Comparison of ENCODE assay signal across 8 cellular contexts in the genomic region with DNA sequence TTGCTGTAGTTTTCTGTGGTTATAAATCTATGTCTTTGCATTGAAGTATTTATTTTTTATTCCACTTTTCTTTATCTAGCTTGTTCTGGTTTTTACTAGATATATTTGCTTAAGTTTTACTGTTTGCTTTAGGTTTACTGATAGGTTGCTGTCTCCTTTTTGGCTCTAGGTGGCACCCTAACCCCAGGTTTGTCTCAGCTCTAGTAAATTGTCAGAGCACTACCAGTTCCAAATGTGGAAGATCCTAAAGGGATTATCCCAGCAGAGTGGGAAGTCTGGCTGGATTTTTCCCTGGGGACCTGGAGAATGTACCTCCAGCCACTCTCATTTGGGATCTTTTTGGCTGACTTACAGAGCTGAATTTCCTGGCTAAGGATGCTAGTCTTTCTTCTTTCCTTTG.
DNase-seq lines count a peak whose midpoint lies in the region; ATAC-seq lines count a peak whose summit lies in the region.

No MANE protein-coding gene starts in this region.

- H3K36me3 Mint-ChIP-seq in activated T-cell treated with anti-CD3 and anti-CD28 coated beads, Interleukin-2, amount 50 U/mL, for 24 hours (ENCODE audit: low read depth): no peaks in the 10 kb centered on the region
- H3K36me3 Mint-ChIP-seq in activated T-helper 17 cell treated with anti-CD3 and anti-CD28 coated beads, Interleukin-2, amount 50 U/mL, for 72 hours (ENCODE audit: low read depth): no peaks in the 10 kb centered on the region

- H3K27me3 Mint-ChIP-seq in activated T-cell treated with anti-CD3 and anti-CD28 coated beads, Interleukin-2, amount 50 U/mL, for 24 hours: peaks cover 44% of the 10 kb centered on the region
- H3K27me3 Mint-ChIP-seq in activated T-helper 17 cell treated with anti-CD3 and anti-CD28 coated beads, Interleukin-2, amount 50 U/mL, for 72 hours: peaks cover 3% of the 10 kb centered on the region

- H3K9me3 Mint-ChIP-seq in activated T-cell treated with anti-CD3 and anti-CD28 coated beads, Interleukin-2, amount 50 U/mL, for 24 hours: no peaks in the 10 kb centered on the region
- H3K9me3 Mint-ChIP-seq in activated T-helper 17 cell treated with anti-CD3 and anti-CD28 coated beads, Interleukin-2, amount 50 U/mL, for 72 hours: no peaks in the 10 kb centered on the region

- DNase-seq in activated T-cell treated with anti-CD3 and anti-CD28 coated beads for 1 hour (ENCODE audit: low read depth) (peak; percentile 2), NCI-H526 treated with DMSO at 0.1 percent for 48 hours (lab: John Stamatoyannopoulos, UW) (peak; percentile 0), foreskin melanocyte (peak; percentile 15), putamen (ENCODE audit: low spot score) (peak; percentile 18)
- DNase-seq in activated T-cell treated with anti-CD3 and anti-CD28 coated beads, Interleukin-2, amount 50 U/mL, for 24 hours: no peak
- DNase-seq in activated T-cell treated with anti-CD3 and anti-CD28 coated beads, Interleukin-2, amount 50 U/mL, for 48 hours: peak; percentile 49 to 52

- peak; percentile 73 for ATAC-seq in HG02759 (IDR thresholded peaks at IDR 0.05; ENCODE audit: unreplicated experiment)
- ATAC-seq in activated T-helper 17 cell treated with anti-CD3 and anti-CD28 coated beads, Interleukin-2, amount 50 U/mL, for 72 hours (replicated peaks): no peak

- no peak overlapping the region for H3K27ac Mint-ChIP-seq in activated T-cell treated with anti-CD3 and anti-CD28 coated beads, Interleukin-2, amount 50 U/mL, for 24 hours
- H3K27ac Mint-ChIP-seq in activated T-helper 17 cell treated with anti-CD3 and anti-CD28 coated beads, Interleukin-2, amount 50 U/mL, for 72 hours: no peak overlapping the region

- H3K4me3 Mint-ChIP-seq in activated T-cell treated with anti-CD3 and anti-CD28 coated beads, Interleukin-2, amount 50 U/mL, for 24 hours: no peak overlapping the region
- no peak overlapping the region for H3K4me3 Mint-ChIP-seq in activated T-helper 17 cell treated with anti-CD3 and anti-CD28 coated beads, Interleukin-2, amount 50 U/mL, for 72 hours

- H3K4me1 Mint-ChIP-seq in activated T-cell treated with anti-CD3 and anti-CD28 coated beads, Interleukin-2, amount 50 U/mL, for 24 hours (ENCODE audit: low read depth): no peaks in the 10 kb centered on the region
- H3K4me1 Mint-ChIP-seq in activated T-helper 17 cell treated with anti-CD3 and anti-CD28 coated beads, Interleukin-2, amount 50 U/mL, for 72 hours: no peaks in the 10 kb centered on the region
